Comparison of ENCODE assay signal across 23 cellular contexts in the genomic region with DNA sequence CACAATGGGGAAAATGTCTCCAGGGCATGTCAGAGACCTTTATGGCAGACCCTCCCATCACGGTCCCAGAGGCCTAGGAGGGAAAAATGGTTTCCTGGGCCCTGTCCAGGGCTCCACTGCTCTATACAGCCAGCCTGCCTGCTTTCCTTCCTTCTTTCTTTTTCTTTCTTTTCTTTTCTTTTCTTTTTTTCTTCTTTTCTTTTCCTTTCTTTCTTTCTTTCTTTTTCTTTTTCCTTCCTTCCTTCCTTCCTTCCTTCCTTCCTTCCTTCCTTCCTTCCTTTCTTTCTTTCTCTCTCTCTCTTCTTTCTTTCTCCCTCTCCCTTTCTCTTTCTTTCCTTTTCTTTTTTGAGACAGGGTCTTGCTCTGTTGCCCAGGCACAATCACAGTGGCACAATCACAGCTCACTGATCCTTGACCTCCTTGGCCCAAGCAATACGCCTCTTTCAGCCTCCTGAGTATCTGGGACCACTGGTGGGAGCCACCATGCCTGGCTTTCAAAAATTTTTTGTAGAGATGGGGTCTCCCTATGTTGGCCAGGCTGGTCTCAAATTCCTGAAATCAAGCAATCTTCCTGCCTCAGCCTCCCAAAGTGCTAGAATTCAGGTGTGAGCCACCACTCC.
"Had no signal": no experiment of that assay in that cellular context is flagged by ENCODE, and none has a peak within 500 bp of the region (broad histone marks: within the 10 kb centered on the region; RNA-seq: fewer than 3 reads in every experiment).

No MANE protein-coding gene starts in this region.

- H3K27me3 ChIP-seq: colonic mucosa, esophagus squamous epithelium, gastrocnemius medialis, heart right ventricle, left lung had no signal

- H3K4me3 ChIP-seq: colonic mucosa, esophagus squamous epithelium, gastrocnemius medialis, heart right ventricle, left lung, lower lobe of right lung, mucosa of descending colon had no signal

- H3K9me3 ChIP-seq: colonic mucosa, esophagus squamous epithelium, gastrocnemius medialis, left lung, lower lobe of right lung, mucosa of descending colon had no signal

- H3K27ac Mint-ChIP-seq: dendritic cell treated with granulocyte-macrophage colony-stimulating factor and Interleukin-4, amounts not matched to agents 40 ng/mL and 50 ng/mL, for 4 days; effector memory CD8-positive, alpha-beta T cell; endodermal cell; mesothelial cell of epicardium had no signal

- H3K4me1 Mint-ChIP-seq: endodermal cell had no signal

- H3K4me3 Mint-ChIP-seq: dendritic cell treated with granulocyte-macrophage colony-stimulating factor and Interleukin-4, amounts not matched to agents 40 ng/mL and 50 ng/mL, for 4 days; effector memory CD8-positive, alpha-beta T cell; endodermal cell; mesothelial cell of epicardium had no signal

- H3K27me3 Mint-ChIP-seq: dendritic cell treated with granulocyte-macrophage colony-stimulating factor and Interleukin-4, amounts not matched to agents 40 ng/mL and 50 ng/mL, for 4 days; effector memory CD8-positive, alpha-beta T cell had no signal

- ATAC-seq: effector memory CD8-positive, alpha-beta T cell; esophagus mucosa; gastrocnemius medialis; heart right ventricle; left cardiac atrium; left lung; left ventricle myocardium superior; lower lobe of right lung; mucosa of descending colon had no signal

- H3K9me3 Mint-ChIP-seq: effector memory CD8-positive, alpha-beta T cell had no signal

- H3K27ac ChIP-seq: colonic mucosa, epithelial cell of prostate, esophagus squamous epithelium, gastrocnemius medialis, heart right ventricle, left lung, lower lobe of right lung had no signal

- H3K36me3 ChIP-seq: colonic mucosa, esophagus squamous epithelium, gastrocnemius medialis, lower lobe of right lung had no signal

- H3K4me1 ChIP-seq: colonic mucosa, esophagus squamous epithelium, gastrocnemius medialis, heart right ventricle, lower lobe of right lung had no signal

- DNase-seq: colonic mucosa; cortex of kidney; effector CD8-positive, alpha-beta T cell; effector memory CD8-positive, alpha-beta T cell; endodermal cell; esophagus squamous epithelium; foreskin fibroblast; foreskin melanocyte; gastrocnemius medialis; glutamatergic neuron; head of caudate nucleus; heart right ventricle; hippocampal formation; left cardiac atrium; left lung; left ventricle myocardium superior; lower lobe of right lung; mesenchymal stem cell; mucosa of descending colon had no signal
